In genomic region chr1:201502511-201502857, GRCh38 we compare ENCODE assay signal across 9 cellular contexts. TPM values are rescaled to one million over a fixed set of nuclear protein-coding genes. Genes with fewer than 3 reads are reported as not detected.
DNase-seq lines count a peak whose midpoint lies in the region; FAIRE-seq and TF ChIP-seq lines count a peak whose summit lies in the region.
"Had no signal": no experiment of that assay in that cellular context is flagged by ENCODE, and none has a peak within 500 bp of the region (broad histone marks: within the 10 kb centered on the region; RNA-seq: fewer than 3 reads in every experiment).

No MANE protein-coding gene starts in this region.

- H3K36me3 ChIP-seq in SJCRH30: no peaks in the 10 kb centered on the region
- H3K36me3 ChIP-seq in H1 (ENCODE audit: control insufficient read depth in 2 of 4, insufficient read depth in 4 of 4, low read length in 3 of 4): no peaks in the 10 kb centered on the region
- H3K36me3 ChIP-seq in tibial nerve: no peaks in the 10 kb centered on the region
- no peaks in the 10 kb centered on the region for H3K36me3 ChIP-seq in PC-9 (ENCODE audit: low read depth)

- H2AFZ ChIP-seq in H1 (ENCODE audit: low read length) (no peak overlapping the region), PC-9 (no peak overlapping the region)

- no peak overlapping the region for H3K4me3 ChIP-seq in SJCRH30
- no peak overlapping the region for H3K4me3 ChIP-seq in H1 (ENCODE audit: extremely low read depth in 1 of 4, insufficient read depth in 2 of 4, low read depth in 3 of 4, low read length in 4 of 4)
- H3K4me3 ChIP-seq in tibial nerve: peak overlapping the region in 2 of 4 donors; percentile 2 to 87
- H3K4me3 ChIP-seq in PC-9: no peak overlapping the region

- H4K5ac ChIP-seq in H1 (ENCODE audit: insufficient read length, low read depth, low read length): no peak overlapping the region

- no peak overlapping the region for H2BK120ac ChIP-seq in H1 (replicated peaks; ENCODE audit: low read depth, low read length)

- no peak overlapping the region for H3K4me3 Mint-ChIP-seq in nephron progenitor cell
- H3K4me3 Mint-ChIP-seq: stimulated activated naive B cell treated with anti-CD40 and anti-IgM and Interleukin-4, amounts not matched to agents 10 μg/mL and 1 μg/mL and 100 μg/mL, for 72 hours; T-helper 1 cell treated with Interleukin-12 subunit alpha and Interleukin-12 subunit beta and Interleukin-4 antibody, amounts not matched to agents 30 μg/mL and 1 μg/mL, for 36 hours had no signal

- H3K4me1 ChIP-seq in SJCRH30 (peaks cover 46% of the 10 kb centered on the region), H1 (replicated peaks in 1 of 4; ENCODE audit: control insufficient read depth in 3 of 4, insufficient read depth in 4 of 4, low read length in 3 of 4) (peaks cover 13 to 34% (median 25%) of the 10 kb centered on the region in 4 experiments), tibial nerve (peaks cover 3 to 93% (median 61%) of the 10 kb centered on the region in 4 donors), PC-9 (replicated peaks; ENCODE audit: insufficient read depth) (peaks cover 19% of the 10 kb centered on the region)

- peaks cover 11% of the 10 kb centered on the region for H3K27me3 Mint-ChIP-seq in nephron progenitor cell (ENCODE audit: low read depth, poor library complexity)
- H3K27me3 Mint-ChIP-seq: stimulated activated naive B cell treated with anti-CD40 and anti-IgM and Interleukin-4, amounts not matched to agents 10 μg/mL and 1 μg/mL and 100 μg/mL, for 72 hours had no signal

- peak overlapping the region; percentile 79 for H3K27ac ChIP-seq in SJCRH30
- H3K27ac ChIP-seq in H1 (ENCODE audit: low read depth, low read length): no peak overlapping the region
- H3K27ac ChIP-seq in tibial nerve: peak overlapping the region; percentile 88 to 98 (median 92)
- no peak overlapping the region for H3K27ac ChIP-seq in PC-9

- H3K36me3 Mint-ChIP-seq in nephron progenitor cell (ENCODE audit: low read depth): no peaks in the 10 kb centered on the region

- H3K27ac Mint-ChIP-seq in nephron progenitor cell: peak overlapping the region; percentile 96
- H3K27ac Mint-ChIP-seq: stimulated activated naive B cell treated with anti-CD40 and anti-IgM and Interleukin-4, amounts not matched to agents 10 μg/mL and 1 μg/mL and 100 μg/mL, for 72 hours; T-helper 1 cell treated with Interleukin-12 subunit alpha and Interleukin-12 subunit beta and Interleukin-4 antibody, amounts not matched to agents 30 μg/mL and 1 μg/mL, for 36 hours had no signal

- H2BK20ac ChIP-seq in H1 (ENCODE audit: low read length): 0 out of 2 replicates have a peak overlapping the region, but pooled peaks have one; percentile 34

- peaks cover 83% of the 10 kb centered on the region for H3K4me1 Mint-ChIP-seq in nephron progenitor cell

- POLR2A ChIA-PET in H1 (lab: Charles Lee; ENCODE audit: partially characterized antibody) (interaction anchor here (0.7 to 6.9 kb wide), 7 partner anchors 8 to 106 kb away, joined by 3 to 52 read pairs (median 4); no protein-coding TSS in a partner anchor), PC-9 (lab: Charles Lee; ENCODE audit: unreplicated experiment) (interaction anchor here (0.6 kb wide), 1 partner anchor 15 kb away, joined by 6 read pairs; no protein-coding TSS in a partner anchor)

- H3F3A ChIP-seq in PC-9 (ENCODE audit: insufficient read depth, low read depth): peaks cover 32% of the 10 kb centered on the region

- CTCF ChIA-PET in H1 (lab: Charles Lee; ENCODE audit: partially characterized antibody): interaction anchor here (0.7 to 27.5 kb wide), 8 partner anchors 7 to 310 kb away, joined by 3 to 929 read pairs (median 9); partner anchors contain the start of gene NAV1
- CTCF ChIA-PET in PC-9 (lab: Charles Lee): interaction anchor here (1.2 kb wide), 1 partner anchor 10 kb away, joined by 6 read pairs; no protein-coding TSS in a partner anchor

- no peak overlapping the region for H4K91ac ChIP-seq in H1 (replicated peaks; ENCODE audit: insufficient read length, low read length)

- no peaks in the 10 kb centered on the region for H3K79me1 ChIP-seq in H1 (ENCODE audit: low read depth, low read length)

- no peak overlapping the region for H3K9ac ChIP-seq in H1 (replicated peaks in 1 of 4; ENCODE audit: extremely low read depth in 1 of 4, low read depth in 3 of 4, low read length in 3 of 4)

- intact Hi-C loops in PC-9 (cut with micrococcal nuclease; ENCODE audit: unreplicated experiment): no loop called here

- DNase-seq in SJCRH30: no peak
- no peak for DNase-seq in H1 (ENCODE audit: low read depth in 1 of 2, low spot score in 2 of 2)
- DNase-seq in nephron progenitor cell: no peak
- DNase-seq in tibial nerve (ENCODE audit: low spot score in 2 of 2): no peak
- no peak for DNase-seq in PC-9
- DNase-seq in occipital lobe (lab: John Stamatoyannopoulos, UW): no peak
- DNase-seq in HuH-7.5 (ENCODE audit: low spot score): no peak
- DNase-seq: stimulated activated naive B cell treated with anti-CD40 and anti-IgM and Interleukin-4, amounts not matched to agents 10 μg/mL and 1 μg/mL and 100 μg/mL, for 72 hours had no signal

- H3K27me3 ChIP-seq in SJCRH30: no peaks in the 10 kb centered on the region
- peaks cover 3 to 20% (median 14%) of the 10 kb centered on the region in 4 experiments for H3K27me3 ChIP-seq in H1 (replicated peaks in 1 of 4; ENCODE audit: control insufficient read depth in 3 of 4, extremely low read depth in 1 of 4, insufficient read depth in 3 of 4, low read length in 3 of 4)
- H3K27me3 ChIP-seq in tibial nerve: no peaks in the 10 kb centered on the region
- no peaks in the 10 kb centered on the region for H3K27me3 ChIP-seq in PC-9 (ENCODE audit: insufficient read depth, low read depth)

- H3K9me3 ChIP-seq in SJCRH30 (replicated peaks) (no peaks in the 10 kb centered on the region), H1 (ENCODE audit: insufficient read depth in 2 of 2, low read depth in 1 of 2, low read length in 1 of 2) (no peaks in the 10 kb centered on the region), tibial nerve (no peaks in the 10 kb centered on the region), PC-9 (ENCODE audit: insufficient read depth, low read depth) (no peaks in the 10 kb centered on the region)

- TF ChIP-seq RAD21 in H1 (IDR thresholded peaks at IDR 0.05 in 1 of 2, conservative IDR thresholded peaks at IDR 0.05 in 1 of 2; ENCODE audit: low read depth in 2 of 2, low read length in 2 of 2): no peak

- H3K9me3 Mint-ChIP-seq in nephron progenitor cell: no peaks in the 10 kb centered on the region
- H3K9me3 Mint-ChIP-seq: stimulated activated naive B cell treated with anti-CD40 and anti-IgM and Interleukin-4, amounts not matched to agents 10 μg/mL and 1 μg/mL and 100 μg/mL, for 72 hours; T-helper 1 cell treated with Interleukin-12 subunit alpha and Interleukin-12 subunit beta and Interleukin-4 antibody, amounts not matched to agents 30 μg/mL and 1 μg/mL, for 36 hours had no signal

- H2BK15ac ChIP-seq in H1 (ENCODE audit: low read length): 0 out of 2 replicates have a peak overlapping the region, but pooled peaks have one; percentile 10

- H2BK5ac ChIP-seq in H1 (ENCODE audit: low read depth, low read length): peak overlapping the region; percentile 38; the same call in 1 of the 2 replicates

- no peak overlapping the region for H3K23ac ChIP-seq in H1 (ENCODE audit: insufficient read length)

- peaks cover 8% of the 10 kb centered on the region for H3K23me2 ChIP-seq in H1 (ENCODE audit: low read depth, low read length)

- no peak overlapping the region for H3K14ac ChIP-seq in H1 (ENCODE audit: insufficient read length)

- no peak overlapping the region; a peak in 1 of 4 replicates for H3K4me2 ChIP-seq in H1 (ENCODE audit: insufficient read depth in 1 of 2, low read depth in 2 of 2, low read length in 2 of 2)
- no peak overlapping the region for H3K4me2 ChIP-seq in PC-9

- H3K79me2 ChIP-seq in H1 (ENCODE audit: control insufficient read depth in 1 of 2, insufficient read depth in 2 of 2, low read length in 2 of 2) (no peaks in the 10 kb centered on the region), PC-9 (ENCODE audit: low read depth) (no peaks in the 10 kb centered on the region)

- whole genome bisulfite sequencing in H1 (ENCODE audit: extremely low coverage in 1 of 2, insufficient coverage in 1 of 2, insufficient read length in 1 of 2, insufficient replicate concordance in 2 of 2, low coverage in 1 of 2, low lambda C conversion rate in 2 of 2, missing lambda C conversion rate in 1 of 2), 2 experiments: 88% methylated on average over 3 of the region's 3 CpGs; no CpG with 5 or more reads in 1 of the 2 experiments
- WGBS in tibial nerve, 2 donors: 61 to 65% methylated on average over 3 of the region's 3 CpGs

- H3K4ac ChIP-seq in H1 (replicated peaks; ENCODE audit: insufficient read length, low read depth, low read length): no peak overlapping the region

- H3K18ac ChIP-seq in H1 (ENCODE audit: extremely low read depth, low read length): no peak overlapping the region; the same call in 1 of the 2 replicates

- H2BK12ac ChIP-seq in H1 (ENCODE audit: low read depth, low read length): peak overlapping the region; percentile 97; the same call in 1 of the 2 replicates

- no peak for FAIRE-seq in H1 (lab: Jason Lieb, UNC)

- H4K20me1 ChIP-seq in H1 (replicated peaks in 1 of 2; ENCODE audit: control insufficient read depth in 1 of 2, insufficient read depth in 2 of 2, low read length in 2 of 2) (no peaks in the 10 kb centered on the region), PC-9 (ENCODE audit: insufficient read depth) (no peaks in the 10 kb centered on the region)

- H3K56ac ChIP-seq in H1 (replicated peaks; ENCODE audit: insufficient read length, low read depth, low read length): no peak overlapping the region

- no peak overlapping the region for H4K8ac ChIP-seq in H1 (ENCODE audit: extremely low read depth, insufficient read depth, low read length)

- H3K9me2 ChIP-seq in PC-9 (ENCODE audit: insufficient read depth): no peaks in the 10 kb centered on the region

- BruUV-seq in PC-9 (replicated peaks; lab: Mats Ljungman, UMichigan): no TSS peak

- H2AK5ac ChIP-seq in H1 (ENCODE audit: low read depth, low read length): peak overlapping the region; percentile 75; the same call in 1 of the 2 replicates

- TF ChIP-seq POLR2A in H1 (IDR thresholded peaks at IDR 0.05; ENCODE audit: control extremely low read depth in 1 of 2, low read depth in 2 of 2, low read length in 2 of 2) (no peak), tibial nerve (IDR thresholded peaks at IDR 0.05) (no peak)

- TF ChIP-seq CTCF in H1 (IDR thresholded peaks at IDR 0.05; ENCODE audit: control extremely low read depth in 1 of 3, insufficient read depth in 1 of 3, low read depth in 1 of 3, low read length in 3 of 3) (no peak), nephron progenitor cell (IDR thresholded peaks at IDR 0.05) (no peak), tibial nerve (IDR thresholded peaks at IDR 0.05) (no peak), PC-9 (conservative IDR thresholded peaks at IDR 0.05) (no peak)

- TF ChIP-seq EP300 in H1 (IDR thresholded peaks at IDR 0.05; ENCODE audit: borderline replicate concordance in 1 of 2, low read depth in 2 of 2, low read length in 2 of 2): no peak
- no peak for TF ChIP-seq EP300 in tibial nerve (IDR thresholded peaks at IDR 0.05)

RNA-seq across cellular contexts. Expression of gene CSRP1, which starts 4.4 kb away (rescaled TPM):
- 80.6 and 84.6 TPM in 2 replicates for total RNA-seq in SJCRH30 (2014; rRNA removed; shearing (Covaris generic))
- 22.3 and 24.1 TPM in 2 replicates for total RNA-seq in H1 (2021; fragmentation: NEBNext Ultra II Directional; extraction: Animal tissue kit (Norgen Biotek cat#: 25700))
- polyA plus RNA-seq in H1 (2011; rRNA removed): 13.2 and 14.2 TPM in 2 replicates
- polyA plus RNA-seq in H1 (2011; cell fraction: cytosol; rRNA removed): 13.4 TPM
- polyA plus RNA-seq in H1 (2011; cell fraction: nucleus; rRNA removed): 14.7 TPM
- polyA plus RNA-seq in H1 (2012, experiment 1 of 2): 12.4 to 15.0 TPM (median 13.8 TPM) in 4 replicates
- polyA plus RNA-seq in H1 (2012, experiment 2 of 2): 20.3 TPM
- 15.9 TPM for polyA plus RNA-seq in H1 (2013, experiment 1 of 2)
- polyA plus RNA-seq in H1 (2013, experiment 2 of 2): 15.4 TPM
- polyA minus RNA-seq in H1 (2011; rRNA and poly(A)+ RNA removed): 10.5 and 12.6 TPM in 2 replicates
- polyA minus RNA-seq in H1 (2011; cell fraction: cytosol; rRNA and poly(A)+ RNA removed): 9.5 TPM
- 9.3 TPM for polyA minus RNA-seq in H1 (2011; cell fraction: nucleus; rRNA and poly(A)+ RNA removed)
- total RNA-seq in tibial nerve (1,000 to 10,000 TPM in 3 of 4 donors, 100 to 1,000 TPM in 1; 548 to 1,751 (median 1,444) TPM), PC-9 (2021) (56.8 and 61.3 TPM in 2 replicates), occipital lobe (16.8 TPM)

RNA-seq across cellular contexts. Expression of gene PHLDA3, which starts 33.5 kb away (rescaled TPM):
- total RNA-seq in SJCRH30 (2014; rRNA removed; shearing (Covaris generic)): 30.8 and 33.9 TPM in 2 replicates
- total RNA-seq in H1 (2021; fragmentation: NEBNext Ultra II Directional; extraction: Animal tissue kit (Norgen Biotek cat#: 25700)): 27.5 and 27.7 TPM in 2 replicates
- 25.5 and 42.8 TPM in 2 replicates for polyA plus RNA-seq in H1 (2011; rRNA removed)
- 54.2 TPM for polyA plus RNA-seq in H1 (2011; cell fraction: cytosol; rRNA removed)
- 49.9 TPM for polyA plus RNA-seq in H1 (2011; cell fraction: nucleus; rRNA removed)
- 20.2 to 38.8 TPM (median 34.1 TPM) in 4 replicates for polyA plus RNA-seq in H1 (2012, experiment 1 of 2)
- 27.9 TPM for polyA plus RNA-seq in H1 (2012, experiment 2 of 2)
- polyA plus RNA-seq in H1 (2013, experiment 1 of 2): 10.0 TPM
- 11.0 TPM for polyA plus RNA-seq in H1 (2013, experiment 2 of 2)
- polyA minus RNA-seq in H1 (2011; rRNA and poly(A)+ RNA removed): 10.2 and 11.8 TPM in 2 replicates
- polyA minus RNA-seq in H1 (2011; cell fraction: cytosol; rRNA and poly(A)+ RNA removed): 26.1 TPM
- 40.8 TPM for polyA minus RNA-seq in H1 (2011; cell fraction: nucleus; rRNA and poly(A)+ RNA removed)
- total RNA-seq in tibial nerve: 100 to 1,000 TPM; 243 to 301 (median 271) TPM
- 31.6 and 46.4 TPM in 2 replicates for total RNA-seq in PC-9 (2021)
- total RNA-seq in occipital lobe: 9.8 TPM

RNA-seq across cellular contexts. Expression of gene NAV1, which starts 36.4 kb away (rescaled TPM):
- total RNA-seq in SJCRH30 (2014; rRNA removed; shearing (Covaris generic)): 63.8 and 68.2 TPM in 2 replicates
- 42.7 and 43.6 TPM in 2 replicates for total RNA-seq in H1 (2021; fragmentation: NEBNext Ultra II Directional; extraction: Animal tissue kit (Norgen Biotek cat#: 25700))
- 9.9 and 12.2 TPM in 2 replicates for polyA plus RNA-seq in H1 (2011; rRNA removed)
- polyA plus RNA-seq in H1 (2011; cell fraction: cytosol; rRNA removed): 6.1 TPM
- polyA plus RNA-seq in H1 (2011; cell fraction: nucleus; rRNA removed): 21.8 TPM
- 18.4 to 24.2 TPM (median 23.3 TPM) in 4 replicates for polyA plus RNA-seq in H1 (2012, experiment 1 of 2)
- polyA plus RNA-seq in H1 (2012, experiment 2 of 2): 6.4 TPM
- 16.4 TPM for polyA plus RNA-seq in H1 (2013, experiment 1 of 2)
- 14.6 TPM for polyA plus RNA-seq in H1 (2013, experiment 2 of 2)
- 23.8 and 26.1 TPM in 2 replicates for polyA minus RNA-seq in H1 (2011; rRNA and poly(A)+ RNA removed)
- polyA minus RNA-seq in H1 (2011; cell fraction: cytosol; rRNA and poly(A)+ RNA removed): 24.7 TPM
- polyA minus RNA-seq in H1 (2011; cell fraction: nucleus; rRNA and poly(A)+ RNA removed): 27.6 TPM
- total RNA-seq in tibial nerve: 10 to 100 TPM; 22.9 to 49.2 (median 34.2) TPM
- total RNA-seq in PC-9 (2021): 44.5 and 45.3 TPM in 2 replicates
- 38.8 TPM for total RNA-seq in occipital lobe

Comparison
In these comparisons a context has a peak if more than half of its experiments do, and no peak if none do; other contexts are left out.
1. H3K27ac ChIP-seq: peak in SJCRH30 (single experiment) and tibial nerve (4 of 4); none in H1 (single experiment) and PC-9 (single experiment).